1 cellular context compared by ENCODE assay signal in the genomic region with DNA sequence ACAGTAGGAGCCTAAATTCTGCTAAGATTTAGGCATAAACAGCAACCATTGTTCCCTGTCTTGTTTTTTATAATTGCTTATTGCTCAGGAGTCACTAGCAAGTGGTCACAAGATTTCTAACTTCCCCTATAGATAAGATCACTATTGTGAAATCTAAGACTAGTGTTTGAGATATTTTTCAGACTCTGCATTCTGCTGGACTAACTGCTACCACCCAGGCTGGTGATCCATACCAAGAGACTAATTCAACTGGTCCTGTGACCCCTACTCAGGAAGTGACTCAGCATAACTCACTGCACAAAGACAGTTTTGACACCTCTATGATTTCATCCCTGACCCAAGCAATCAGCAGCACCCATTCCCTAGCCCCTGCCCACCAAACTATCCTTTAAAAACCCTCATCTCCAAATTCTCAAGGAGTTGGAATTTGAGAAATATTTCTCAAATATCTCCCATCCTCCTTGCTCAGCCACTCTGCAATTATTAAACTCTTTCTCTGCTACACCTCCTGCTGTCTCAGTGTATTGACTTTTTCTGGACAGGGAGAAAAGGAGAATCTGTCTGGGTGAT.
A peak's percentile ranks its signal among the peaks of the same experiment; 100 is the strongest.
TF ChIP-seq lines count a peak whose summit lies in the region.

No MANE protein-coding gene starts in this region.

TF ChIP-seq in K562, 482 proteins besides CTCF, POLR2A, EP300 and RAD21 (continued from another document and continues in another):
- TF ChIP-seq, protein P1, sequence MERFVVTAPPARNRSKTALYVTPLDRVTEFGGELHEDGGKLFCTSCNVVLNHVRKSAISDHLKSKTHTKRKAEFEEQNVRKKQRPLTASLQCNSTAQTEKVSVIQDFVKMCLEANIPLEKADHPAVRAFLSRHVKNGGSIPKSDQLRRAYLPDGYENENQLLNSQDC (CRISPR knock-in tag; IDR thresholded peaks at IDR 0.05), result no peak
- no peak for TF ChIP-seq ZFP1 (CRISPR knock-in tag; IDR thresholded peaks at IDR 0.05)
- TF ChIP-seq MAFG (tag; conservative IDR thresholded peaks at IDR 0.05), result peak; percentile 90
- peak; percentile 69; the same call in 1 of the 2 replicates for TF ChIP-seq ZNF766 (CRISPR knock-in tag; conservative IDR thresholded peaks at IDR 0.05)
- TF ChIP-seq CBX5 (IDR thresholded peaks at IDR 0.05; ENCODE audit: borderline replicate concordance, low read depth), result peak; percentile 57; the same call in 1 of the 2 replicates
- peak; percentile 29; the same call in 1 of the 2 replicates for TF ChIP-seq CXXC5 (CRISPR knock-in tag; IDR thresholded peaks at IDR 0.05)
- TF ChIP-seq, protein P2, sequence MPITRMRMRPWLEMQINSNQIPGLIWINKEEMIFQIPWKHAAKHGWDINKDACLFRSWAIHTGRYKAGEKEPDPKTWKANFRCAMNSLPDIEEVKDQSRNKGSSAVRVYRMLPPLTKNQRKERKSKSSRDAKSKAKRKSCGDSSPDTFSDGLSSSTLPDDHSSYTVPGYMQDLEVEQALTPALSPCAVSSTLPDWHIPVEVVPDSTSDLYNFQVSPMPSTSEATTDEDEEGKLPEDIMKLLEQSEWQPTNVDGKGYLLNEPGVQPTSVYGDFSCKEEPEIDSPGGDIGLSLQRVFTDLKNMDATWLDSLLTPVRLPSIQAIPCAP (CRISPR knock-in tag; IDR thresholded peaks at IDR 0.05; ENCODE audit: borderline replicate concordance), result no peak
- 0 out of 2 replicates have a peak, but pooled peaks have one; percentile 36 for TF ChIP-seq MEF2D (tag; conservative IDR thresholded peaks at IDR 0.05; ENCODE audit: low read depth)
- TF ChIP-seq, protein P3, sequence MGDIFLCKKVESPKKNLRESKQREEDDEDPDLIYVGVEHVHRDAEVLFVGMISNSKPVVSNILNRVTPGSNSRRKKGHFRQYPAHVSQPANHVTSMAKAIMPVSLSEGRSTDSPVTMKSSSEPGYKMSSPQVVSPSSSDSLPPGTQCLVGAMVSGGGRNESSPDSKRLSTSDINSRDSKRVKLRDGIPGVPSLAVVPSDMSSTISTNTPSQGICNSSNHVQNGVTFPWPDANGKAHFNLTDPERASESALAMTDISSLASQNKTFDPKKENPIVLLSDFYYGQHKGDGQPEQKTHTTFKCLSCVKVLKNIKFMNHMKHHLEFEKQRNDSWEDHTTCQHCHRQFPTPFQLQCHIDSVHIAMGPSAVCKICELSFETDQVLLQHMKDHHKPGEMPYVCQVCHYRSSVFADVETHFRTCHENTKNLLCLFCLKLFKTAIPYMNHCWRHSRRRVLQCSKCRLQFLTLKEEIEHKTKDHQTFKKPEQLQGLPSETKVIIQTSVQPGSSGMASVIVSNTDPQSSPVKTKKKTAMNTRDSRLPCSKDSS (IDR thresholded peaks at IDR 0.05; ENCODE audit: low read depth, partially characterized antibody), result no peak
- no peak for TF ChIP-seq XRCC5 (IDR thresholded peaks at IDR 0.05; ENCODE audit: low read depth, low read length)
- no peak for TF ChIP-seq BRF1 (IDR thresholded peaks at IDR 0.05; ENCODE audit: borderline replicate concordance, extremely low read depth, insufficient read length)
- peak; percentile 71; the same call in 1 of the 2 replicates for TF ChIP-seq NBN (IDR thresholded peaks at IDR 0.05; ENCODE audit: low read depth)
- TF ChIP-seq, protein P4, sequence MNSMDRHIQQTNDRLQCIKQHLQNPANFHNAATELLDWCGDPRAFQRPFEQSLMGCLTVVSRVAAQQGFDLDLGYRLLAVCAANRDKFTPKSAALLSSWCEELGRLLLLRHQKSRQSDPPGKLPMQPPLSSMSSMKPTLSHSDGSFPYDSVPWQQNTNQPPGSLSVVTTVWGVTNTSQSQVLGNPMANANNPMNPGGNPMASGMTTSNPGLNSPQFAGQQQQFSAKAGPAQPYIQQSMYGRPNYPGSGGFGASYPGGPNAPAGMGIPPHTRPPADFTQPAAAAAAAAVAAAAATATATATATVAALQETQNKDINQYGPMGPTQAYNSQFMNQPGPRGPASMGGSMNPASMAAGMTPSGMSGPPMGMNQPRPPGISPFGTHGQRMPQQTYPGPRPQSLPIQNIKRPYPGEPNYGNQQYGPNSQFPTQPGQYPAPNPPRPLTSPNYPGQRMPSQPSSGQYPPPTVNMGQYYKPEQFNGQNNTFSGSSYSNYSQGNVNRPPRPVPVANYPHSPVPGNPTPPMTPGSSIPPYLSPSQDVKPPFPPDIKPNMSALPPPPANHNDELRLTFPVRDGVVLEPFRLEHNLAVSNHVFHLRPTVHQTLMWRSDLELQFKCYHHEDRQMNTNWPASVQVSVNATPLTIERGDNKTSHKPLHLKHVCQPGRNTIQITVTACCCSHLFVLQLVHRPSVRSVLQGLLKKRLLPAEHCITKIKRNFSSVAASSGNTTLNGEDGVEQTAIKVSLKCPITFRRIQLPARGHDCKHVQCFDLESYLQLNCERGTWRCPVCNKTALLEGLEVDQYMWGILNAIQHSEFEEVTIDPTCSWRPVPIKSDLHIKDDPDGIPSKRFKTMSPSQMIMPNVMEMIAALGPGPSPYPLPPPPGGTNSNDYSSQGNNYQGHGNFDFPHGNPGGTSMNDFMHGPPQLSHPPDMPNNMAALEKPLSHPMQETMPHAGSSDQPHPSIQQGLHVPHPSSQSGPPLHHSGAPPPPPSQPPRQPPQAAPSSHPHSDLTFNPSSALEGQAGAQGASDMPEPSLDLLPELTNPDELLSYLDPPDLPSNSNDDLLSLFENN (IDR thresholded peaks at IDR 0.05; ENCODE audit: low read depth in 2 of 2, low read length in 2 of 2), result no peak
- peak; percentile 40 to 49; a peak in 3 of 4 replicates for TF ChIP-seq KDM1A (IDR thresholded peaks at IDR 0.05)
- TF ChIP-seq, protein P5, sequence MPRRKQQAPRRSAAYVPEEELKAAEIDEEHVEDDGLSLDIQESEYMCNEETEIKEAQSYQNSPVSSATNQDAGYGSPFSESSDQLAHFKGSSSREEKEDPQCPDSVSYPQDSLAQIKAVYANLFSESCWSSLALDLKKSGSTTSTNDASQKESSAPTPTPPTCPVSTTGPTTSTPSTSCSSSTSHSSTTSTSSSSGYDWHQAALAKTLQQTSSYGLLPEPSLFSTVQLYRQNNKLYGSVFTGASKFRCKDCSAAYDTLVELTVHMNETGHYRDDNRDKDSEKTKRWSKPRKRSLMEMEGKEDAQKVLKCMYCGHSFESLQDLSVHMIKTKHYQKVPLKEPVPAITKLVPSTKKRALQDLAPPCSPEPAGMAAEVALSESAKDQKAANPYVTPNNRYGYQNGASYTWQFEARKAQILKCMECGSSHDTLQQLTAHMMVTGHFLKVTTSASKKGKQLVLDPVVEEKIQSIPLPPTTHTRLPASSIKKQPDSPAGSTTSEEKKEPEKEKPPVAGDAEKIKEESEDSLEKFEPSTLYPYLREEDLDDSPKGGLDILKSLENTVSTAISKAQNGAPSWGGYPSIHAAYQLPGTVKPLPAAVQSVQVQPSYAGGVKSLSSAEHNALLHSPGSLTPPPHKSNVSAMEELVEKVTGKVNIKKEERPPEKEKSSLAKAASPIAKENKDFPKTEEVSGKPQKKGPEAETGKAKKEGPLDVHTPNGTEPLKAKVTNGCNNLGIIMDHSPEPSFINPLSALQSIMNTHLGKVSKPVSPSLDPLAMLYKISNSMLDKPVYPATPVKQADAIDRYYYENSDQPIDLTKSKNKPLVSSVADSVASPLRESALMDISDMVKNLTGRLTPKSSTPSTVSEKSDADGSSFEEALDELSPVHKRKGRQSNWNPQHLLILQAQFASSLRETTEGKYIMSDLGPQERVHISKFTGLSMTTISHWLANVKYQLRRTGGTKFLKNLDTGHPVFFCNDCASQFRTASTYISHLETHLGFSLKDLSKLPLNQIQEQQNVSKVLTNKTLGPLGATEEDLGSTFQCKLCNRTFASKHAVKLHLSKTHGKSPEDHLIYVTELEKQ (CRISPR knock-in tag; IDR thresholded peaks at IDR 0.05), result no peak
- TF ChIP-seq ADNP (tag; IDR thresholded peaks at IDR 0.05), result peak; percentile 76
- TF ChIP-seq HDAC1 (IDR thresholded peaks at IDR 0.05), result 0 out of 4 replicates have a peak, but pooled peaks of 1 of the 2 experiments have one; percentile 20
- TF ChIP-seq, protein P6, sequence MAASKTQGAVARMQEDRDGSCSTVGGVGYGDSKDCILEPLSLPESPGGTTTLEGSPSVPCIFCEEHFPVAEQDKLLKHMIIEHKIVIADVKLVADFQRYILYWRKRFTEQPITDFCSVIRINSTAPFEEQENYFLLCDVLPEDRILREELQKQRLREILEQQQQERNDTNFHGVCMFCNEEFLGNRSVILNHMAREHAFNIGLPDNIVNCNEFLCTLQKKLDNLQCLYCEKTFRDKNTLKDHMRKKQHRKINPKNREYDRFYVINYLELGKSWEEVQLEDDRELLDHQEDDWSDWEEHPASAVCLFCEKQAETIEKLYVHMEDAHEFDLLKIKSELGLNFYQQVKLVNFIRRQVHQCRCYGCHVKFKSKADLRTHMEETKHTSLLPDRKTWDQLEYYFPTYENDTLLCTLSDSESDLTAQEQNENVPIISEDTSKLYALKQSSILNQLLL (CRISPR knock-in tag; IDR thresholded peaks at IDR 0.05; ENCODE audit: borderline replicate concordance), result no peak
- TF ChIP-seq JUN (IDR thresholded peaks at IDR 0.05; ENCODE audit: borderline replicate concordance, low read depth, low read length), result peak; percentile 72
- TF ChIP-seq JUN (CRISPR knock-in tag; IDR thresholded peaks at IDR 0.05; ENCODE audit: borderline replicate concordance), result no peak
- TF ChIP-seq, protein P7, sequence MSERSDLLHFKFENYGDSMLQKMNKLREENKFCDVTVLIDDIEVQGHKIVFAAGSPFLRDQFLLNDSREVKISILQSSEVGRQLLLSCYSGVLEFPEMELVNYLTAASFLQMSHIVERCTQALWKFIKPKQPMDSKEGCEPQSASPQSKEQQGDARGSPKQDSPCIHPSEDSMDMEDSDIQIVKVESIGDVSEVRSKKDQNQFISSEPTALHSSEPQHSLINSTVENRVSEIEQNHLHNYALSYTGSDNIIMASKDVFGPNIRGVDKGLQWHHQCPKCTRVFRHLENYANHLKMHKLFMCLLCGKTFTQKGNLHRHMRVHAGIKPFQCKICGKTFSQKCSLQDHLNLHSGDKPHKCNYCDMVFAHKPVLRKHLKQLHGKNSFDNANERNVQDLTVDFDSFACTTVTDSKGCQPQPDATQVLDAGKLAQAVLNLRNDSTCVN (CRISPR knock-in tag; IDR thresholded peaks at IDR 0.05), result 0 out of 2 replicates have a peak, but pooled peaks have one; percentile 30
- TF ChIP-seq MECOM (CRISPR knock-in tag; IDR thresholded peaks at IDR 0.05), result no peak
- peak; percentile 72; the same call in 1 of the 2 replicates for TF ChIP-seq TOE1 (IDR thresholded peaks at IDR 0.05; ENCODE audit: borderline replicate concordance)
- no peak for TF ChIP-seq TOE1 (CRISPR knock-in tag; IDR thresholded peaks at IDR 0.05; ENCODE audit: borderline replicate concordance, low read depth)
- TF ChIP-seq, protein P8, sequence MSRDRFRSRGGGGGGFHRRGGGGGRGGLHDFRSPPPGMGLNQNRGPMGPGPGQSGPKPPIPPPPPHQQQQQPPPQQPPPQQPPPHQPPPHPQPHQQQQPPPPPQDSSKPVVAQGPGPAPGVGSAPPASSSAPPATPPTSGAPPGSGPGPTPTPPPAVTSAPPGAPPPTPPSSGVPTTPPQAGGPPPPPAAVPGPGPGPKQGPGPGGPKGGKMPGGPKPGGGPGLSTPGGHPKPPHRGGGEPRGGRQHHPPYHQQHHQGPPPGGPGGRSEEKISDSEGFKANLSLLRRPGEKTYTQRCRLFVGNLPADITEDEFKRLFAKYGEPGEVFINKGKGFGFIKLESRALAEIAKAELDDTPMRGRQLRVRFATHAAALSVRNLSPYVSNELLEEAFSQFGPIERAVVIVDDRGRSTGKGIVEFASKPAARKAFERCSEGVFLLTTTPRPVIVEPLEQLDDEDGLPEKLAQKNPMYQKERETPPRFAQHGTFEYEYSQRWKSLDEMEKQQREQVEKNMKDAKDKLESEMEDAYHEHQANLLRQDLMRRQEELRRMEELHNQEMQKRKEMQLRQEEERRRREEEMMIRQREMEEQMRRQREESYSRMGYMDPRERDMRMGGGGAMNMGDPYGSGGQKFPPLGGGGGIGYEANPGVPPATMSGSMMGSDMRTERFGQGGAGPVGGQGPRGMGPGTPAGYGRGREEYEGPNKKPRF (IDR thresholded peaks at IDR 0.05; ENCODE audit: low read depth, low read length), result no peak
- TF ChIP-seq, protein P9, sequence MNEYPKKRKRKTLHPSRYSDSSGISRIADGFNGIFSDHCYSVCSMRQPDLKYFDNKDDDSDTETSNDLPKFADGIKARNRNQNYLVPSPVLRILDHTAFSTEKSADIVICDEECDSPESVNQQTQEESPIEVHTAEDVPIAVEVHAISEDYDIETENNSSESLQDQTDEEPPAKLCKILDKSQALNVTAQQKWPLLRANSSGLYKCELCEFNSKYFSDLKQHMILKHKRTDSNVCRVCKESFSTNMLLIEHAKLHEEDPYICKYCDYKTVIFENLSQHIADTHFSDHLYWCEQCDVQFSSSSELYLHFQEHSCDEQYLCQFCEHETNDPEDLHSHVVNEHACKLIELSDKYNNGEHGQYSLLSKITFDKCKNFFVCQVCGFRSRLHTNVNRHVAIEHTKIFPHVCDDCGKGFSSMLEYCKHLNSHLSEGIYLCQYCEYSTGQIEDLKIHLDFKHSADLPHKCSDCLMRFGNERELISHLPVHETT (CRISPR knock-in tag; conservative IDR thresholded peaks at IDR 0.05 in 1 of 2, IDR thresholded peaks at IDR 0.05 in 1 of 2), result 0 out of 4 replicates have a peak, but pooled peaks of 1 of the 2 experiments have one; percentile 38
- TF ChIP-seq, protein P10, sequence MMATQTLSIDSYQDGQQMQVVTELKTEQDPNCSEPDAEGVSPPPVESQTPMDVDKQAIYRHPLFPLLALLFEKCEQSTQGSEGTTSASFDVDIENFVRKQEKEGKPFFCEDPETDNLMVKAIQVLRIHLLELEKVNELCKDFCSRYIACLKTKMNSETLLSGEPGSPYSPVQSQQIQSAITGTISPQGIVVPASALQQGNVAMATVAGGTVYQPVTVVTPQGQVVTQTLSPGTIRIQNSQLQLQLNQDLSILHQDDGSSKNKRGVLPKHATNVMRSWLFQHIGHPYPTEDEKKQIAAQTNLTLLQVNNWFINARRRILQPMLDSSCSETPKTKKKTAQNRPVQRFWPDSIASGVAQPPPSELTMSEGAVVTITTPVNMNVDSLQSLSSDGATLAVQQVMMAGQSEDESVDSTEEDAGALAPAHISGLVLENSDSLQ (IDR thresholded peaks at IDR 0.05), result peak; percentile 47; the same call in 1 of the 2 replicates
- 0 out of 2 replicates have a peak, but pooled peaks have one; percentile 20 for TF ChIP-seq MYC (IDR thresholded peaks at IDR 0.05; ENCODE audit: low read depth, low read length)
- TF ChIP-seq MYC (CRISPR knock-in tag; IDR thresholded peaks at IDR 0.05; ENCODE audit: borderline replicate concordance, low read depth), result no peak
- TF ChIP-seq ETV5 (CRISPR knock-in tag; IDR thresholded peaks at IDR 0.05; ENCODE audit: low read depth), result 0 out of 2 replicates have a peak, but pooled peaks have one; percentile 36
- peak; percentile 57 for TF ChIP-seq L3MBTL2 (IDR thresholded peaks at IDR 0.05)
- TF ChIP-seq, protein P11, sequence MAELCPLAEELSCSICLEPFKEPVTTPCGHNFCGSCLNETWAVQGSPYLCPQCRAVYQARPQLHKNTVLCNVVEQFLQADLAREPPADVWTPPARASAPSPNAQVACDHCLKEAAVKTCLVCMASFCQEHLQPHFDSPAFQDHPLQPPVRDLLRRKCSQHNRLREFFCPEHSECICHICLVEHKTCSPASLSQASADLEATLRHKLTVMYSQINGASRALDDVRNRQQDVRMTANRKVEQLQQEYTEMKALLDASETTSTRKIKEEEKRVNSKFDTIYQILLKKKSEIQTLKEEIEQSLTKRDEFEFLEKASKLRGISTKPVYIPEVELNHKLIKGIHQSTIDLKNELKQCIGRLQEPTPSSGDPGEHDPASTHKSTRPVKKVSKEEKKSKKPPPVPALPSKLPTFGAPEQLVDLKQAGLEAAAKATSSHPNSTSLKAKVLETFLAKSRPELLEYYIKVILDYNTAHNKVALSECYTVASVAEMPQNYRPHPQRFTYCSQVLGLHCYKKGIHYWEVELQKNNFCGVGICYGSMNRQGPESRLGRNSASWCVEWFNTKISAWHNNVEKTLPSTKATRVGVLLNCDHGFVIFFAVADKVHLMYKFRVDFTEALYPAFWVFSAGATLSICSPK (IDR thresholded peaks at IDR 0.05; ENCODE audit: borderline replicate concordance), result no peak
